ENCODE assay signal across 20 cellular contexts in the genomic region with DNA sequence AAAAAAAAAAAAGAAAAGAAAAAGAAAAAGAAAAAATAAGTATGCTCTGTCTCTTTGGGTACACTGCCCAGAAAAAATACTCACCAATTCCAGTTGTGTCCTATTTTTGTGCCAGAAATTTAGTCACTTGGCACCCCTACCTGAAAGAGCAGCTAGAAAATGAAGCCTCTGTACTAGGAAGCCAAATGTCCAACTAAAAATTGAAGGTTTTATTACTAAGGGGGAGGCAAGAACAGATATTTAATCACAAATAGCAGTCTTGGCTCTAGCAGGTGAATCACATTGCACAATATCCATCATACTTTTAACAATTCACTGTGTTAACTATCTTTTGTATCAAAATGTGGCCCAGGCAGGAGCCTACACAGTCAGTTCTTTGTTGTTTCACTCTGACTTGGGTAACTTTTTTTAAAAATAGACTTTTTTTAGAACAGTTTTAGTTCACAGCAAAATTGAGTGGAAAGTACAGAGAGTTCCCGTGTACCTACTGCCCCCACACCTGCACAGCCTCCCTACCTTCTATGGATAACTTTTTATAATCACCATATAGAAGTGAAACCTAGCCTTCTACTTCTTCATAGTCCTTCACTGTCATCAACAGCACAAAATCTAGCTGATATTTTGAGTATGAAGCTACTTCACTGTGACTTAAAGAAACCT.
DNase-seq lines count a peak whose midpoint lies in the region; ATAC-seq, FAIRE-seq and TF ChIP-seq lines count a peak whose summit lies in the region.
"Had no signal": no experiment of that assay in that cellular context is flagged by ENCODE, and none has a peak within 500 bp of the region (broad histone marks: within the 10 kb centered on the region; RNA-seq: fewer than 3 reads in every experiment).

No MANE protein-coding gene starts in this region.

- CTCF ChIA-PET in MCF 10A (lab: Yijun Ruan, JAX) (interaction anchor here (0.6 kb wide), 2 partner anchors 11 to 40 kb away, joined by 3 to 4 read pairs; no protein-coding TSS in a partner anchor), GM12878 (lab: Yijun Ruan, JAX) (interaction anchor here (0.6 to 2.1 kb wide), 3 partner anchors 40 to 308 kb away, joined by 3 to 5 read pairs (median 4); no protein-coding TSS in a partner anchor)

- no peak overlapping the region for H3K27ac Mint-ChIP-seq in MCF 10A (ENCODE audit: low read depth, unreplicated experiment)
- peak overlapping the region; percentile 93 for H3K27ac Mint-ChIP-seq in stimulated activated naive B cell treated with anti-CD40 and anti-IgM and Interleukin-4, amounts not matched to agents 10 μg/mL and 1 μg/mL and 100 μg/mL, for 72 hours
- H3K27ac Mint-ChIP-seq: activated naive CD8-positive, alpha-beta T cell treated with anti-CD3 and anti-CD28 coated beads, Interleukin-2, amount 50 U/mL, for 24 hours; CD8-positive, alpha-beta memory T cell; WTC11 had no signal

- POLR2A ChIA-PET in MCF 10A (lab: Yijun Ruan, JAX), result interaction anchor here (0.7 kb wide), 1 partner anchor 166 kb away, joined by 3 read pairs; no protein-coding TSS in a partner anchor
- POLR2A ChIA-PET in GM12878 (lab: Charles Lee), result interaction anchor here (0.6 to 1.2 kb wide), 5 partner anchors 33 to 333 kb away, joined by 3 to 5 read pairs (median 4); no protein-coding TSS in a partner anchor

- TF ChIP-seq RAD21 in GM12878 (IDR thresholded peaks at IDR 0.05; ENCODE audit: insufficient read depth, low read depth, low read length), result no peak

- H3K36me3 ChIP-seq in breast epithelium, result no peaks in the 10 kb centered on the region
- H3K36me3 ChIP-seq in GM12878 (ENCODE audit: control insufficient read depth in 2 of 2, insufficient read depth in 2 of 2, low read length in 1 of 2), result no peaks in the 10 kb centered on the region
- no peaks in the 10 kb centered on the region for H3K36me3 ChIP-seq in effector memory CD4-positive, alpha-beta T cell (ENCODE audit: control insufficient read depth, insufficient read depth, low read length)
- H3K36me3 ChIP-seq: lower lobe of right lung, right atrium auricular region, transverse colon had no signal

- H3K79me2 ChIP-seq in GM12878 (ENCODE audit: control insufficient read depth, insufficient read depth, low read length), result no peaks in the 10 kb centered on the region

- BruUV-seq in MCF 10A (replicated peaks; lab: Mats Ljungman, UMichigan) (no TSS peak), GM12878 (replicated peaks; lab: Mats Ljungman, UMichigan) (no TSS peak)

- H3K9me3 Mint-ChIP-seq in MCF 10A (ENCODE audit: unreplicated experiment), result peaks cover 7% of the 10 kb centered on the region
- H3K9me3 Mint-ChIP-seq in stimulated activated naive B cell treated with anti-CD40 and anti-IgM and Interleukin-4, amounts not matched to agents 10 μg/mL and 1 μg/mL and 100 μg/mL, for 72 hours, result peaks cover 21 to 28% of the 10 kb centered on the region in 2 donors
- H3K9me3 Mint-ChIP-seq: central memory CD8-positive, alpha-beta T cell had no signal

- H3K9ac ChIP-seq in GM12878 (ENCODE audit: control insufficient read depth, insufficient read depth, low read length), result 0 out of 2 replicates have a peak overlapping the region, but pooled peaks have one; percentile 7

- WGBS in GM12878 (ENCODE audit: insufficient coverage, insufficient replicate concordance, low lambda C conversion rate, missing lambda C conversion rate), result 0% methylated on average over 1 of the region's 1 CpG

- H3K4me1 Mint-ChIP-seq in MCF 10A (ENCODE audit: insufficient read depth, unreplicated experiment), result peaks cover 8% of the 10 kb centered on the region
- peaks cover 36 to 61% of the 10 kb centered on the region in 2 donors for H3K4me1 Mint-ChIP-seq in stimulated activated naive B cell treated with anti-CD40 and anti-IgM and Interleukin-4, amounts not matched to agents 10 μg/mL and 1 μg/mL and 100 μg/mL, for 72 hours

- no peaks in the 10 kb centered on the region for H3K9me3 ChIP-seq in breast epithelium
- H3K9me3 ChIP-seq in GM12878 (replicated peaks; ENCODE audit: control insufficient read depth, insufficient read depth, low read length), result peaks cover 43% of the 10 kb centered on the region
- no peaks in the 10 kb centered on the region for H3K9me3 ChIP-seq in effector memory CD4-positive, alpha-beta T cell (ENCODE audit: control insufficient read depth, low read length)
- H3K9me3 ChIP-seq: lower lobe of right lung, right atrium auricular region, transverse colon had no signal

- no peak for TF ChIP-seq CTCF in breast epithelium (IDR thresholded peaks at IDR 0.05)
- no peak for TF ChIP-seq CTCF in MCF 10A (IDR thresholded peaks at IDR 0.05; ENCODE audit: unreplicated experiment)
- TF ChIP-seq CTCF in GM12878 (IDR thresholded peaks at IDR 0.05 in 2 of 3, conservative IDR thresholded peaks at IDR 0.05 in 1 of 3; ENCODE audit: control insufficient read depth in 2 of 3, extremely low read depth in 1 of 3, insufficient read depth in 1 of 3, low read depth in 3 of 3, low read length in 3 of 3), result no peak

- FAIRE-seq in GM12878 (lab: Jason Lieb, UNC), result no peak
- FAIRE-seq: H54 had no signal

- SMC1A ChIA-PET in GM12878 (lab: Charles Lee; ENCODE audit: uncharacterized antibody, unreplicated experiment), result interaction anchor here (0.6 to 2.0 kb wide), 7 partner anchors 11 to 1283 kb away, joined by 3 to 8 read pairs (median 3); partner anchors contain the start of gene ATF7IP

- RAD21 ChIA-PET in GM12878 (lab: Charles Lee; ENCODE audit: unreplicated experiment), result interaction anchor here (0.6 to 2.1 kb wide), 7 partner anchors 34 to 107 kb away, joined by 3 to 11 read pairs (median 5); partner anchors contain the start of gene ATF7IP

- TF ChIP-seq POLR2A in breast epithelium (IDR thresholded peaks at IDR 0.05) (no peak), GM12878 (IDR thresholded peaks at IDR 0.05; ENCODE audit: low read depth, low read length) (no peak)

- H3K4me2 ChIP-seq in GM12878 (ENCODE audit: control insufficient read depth, insufficient read depth), result peak overlapping the region; percentile 56

- no peaks in the 10 kb centered on the region for H3K27me3 Mint-ChIP-seq in MCF 10A (ENCODE audit: insufficient read depth, unreplicated experiment)
- H3K27me3 Mint-ChIP-seq in stimulated activated naive B cell treated with anti-CD40 and anti-IgM and Interleukin-4, amounts not matched to agents 10 μg/mL and 1 μg/mL and 100 μg/mL, for 72 hours, result no peaks in the 10 kb centered on the region
- H3K27me3 Mint-ChIP-seq: activated naive CD8-positive, alpha-beta T cell treated with anti-CD3 and anti-CD28 coated beads, Interleukin-2, amount 50 U/mL, for 24 hours; CD8-positive, alpha-beta memory T cell; central memory CD8-positive, alpha-beta T cell had no signal

- in situ Hi-C loops in GM12878 (cut with MboI), result no loop called here

- intact Hi-C loops in breast epithelium (cut with DNase I; ENCODE audit: low total_unique reads) (no loop called here), MCF 10A (cut with micrococcal nuclease) (no loop called here), GM12878 (cut with micrococcal nuclease; ENCODE audit: unreplicated experiment) (no loop called here)

- TF ChIP-seq EP300 in GM12878 (IDR thresholded peaks at IDR 0.05; ENCODE audit: borderline replicate concordance in 1 of 2, control insufficient read depth in 1 of 2, low read depth in 2 of 2, low read length in 2 of 2), result no peak

- no peaks in the 10 kb centered on the region for H3K4me1 ChIP-seq in breast epithelium
- peaks cover 27% of the 10 kb centered on the region for H3K4me1 ChIP-seq in GM12878 (ENCODE audit: control insufficient read depth, insufficient read depth, low read length)
- H3K4me1 ChIP-seq in effector memory CD4-positive, alpha-beta T cell (ENCODE audit: control insufficient read depth, insufficient read depth, low read length, poor library complexity, severe bottlenecking), result no peaks in the 10 kb centered on the region
- H3K4me1 ChIP-seq: right atrium auricular region had no signal

- peak overlapping the region; percentile 49 for H2AFZ ChIP-seq in GM12878 (ENCODE audit: control insufficient read depth, low read depth, low read length)

- no peaks in the 10 kb centered on the region for H4K20me1 ChIP-seq in GM12878 (ENCODE audit: control insufficient read depth, insufficient read depth)

- H3K27me3 ChIP-seq in breast epithelium (no peaks in the 10 kb centered on the region), GM12878 (replicated peaks in 1 of 2; ENCODE audit: control insufficient read depth in 2 of 2, insufficient read depth in 2 of 2, low read length in 1 of 2) (no peaks in the 10 kb centered on the region)
- H3K27me3 ChIP-seq in effector memory CD4-positive, alpha-beta T cell (replicated peaks; ENCODE audit: control insufficient read depth, insufficient read depth, low read length, poor library complexity, severe bottlenecking), result no peaks in the 10 kb centered on the region
- H3K27me3 ChIP-seq: foreskin keratinocyte, right atrium auricular region, transverse colon had no signal

- DNase-seq in breast epithelium (ENCODE audit: low spot score in 2 of 2), result peak in 1 of 2 donors; percentile 56
- DNase-seq in MCF 10A (ENCODE audit: unreplicated experiment), result no peak
- DNase-seq in GM12878 (ENCODE audit: low read depth, low spot score), result no peak
- DNase-seq in stimulated activated naive B cell treated with anti-CD40 and anti-IgM and Interleukin-4, amounts not matched to agents 10 μg/mL and 1 μg/mL and 100 μg/mL, for 72 hours, result peak; percentile 48
- DNase-seq in activated effector memory CD4-positive, alpha-beta T cell treated with Interleukin-2 at 50 U/mL for 16 hours, result no peak
- no peak for DNase-seq in effector memory CD4-positive, alpha-beta T cell
- DNase-seq: activated naive CD8-positive, alpha-beta T cell treated with anti-CD3 and anti-CD28 coated beads, Interleukin-2, amount 50 U/mL, for 24 hours; CD8-positive, alpha-beta memory T cell; foreskin keratinocyte; lower lobe of right lung; NCI-H187 treated with DMSO at 0.1 percent for 48 hours; NCI-H526; RPMI8226; transverse colon had no signal

- ATAC-seq in HG03103 (IDR thresholded peaks at IDR 0.05; ENCODE audit: low read depth, unreplicated experiment), result peak; percentile 50
- peak; percentile 62 for ATAC-seq in GM12878
- ATAC-seq in stimulated activated naive B cell treated with anti-CD40 and anti-IgM and Interleukin-4, amounts not matched to agents 10 μg/mL and 1 μg/mL and 100 μg/mL, for 72 hours (replicated peaks), result peak; percentile 87 to 92
- ATAC-seq in HG03097 (IDR thresholded peaks at IDR 0.05; ENCODE audit: low FRiP score, unreplicated experiment), result no peak
- ATAC-seq: activated naive CD8-positive, alpha-beta T cell treated with anti-CD3 and anti-CD28 coated beads, Interleukin-2, amount 50 U/mL, for 24 hours; foreskin keratinocyte; lower lobe of right lung; WTC11 had no signal

- no peak overlapping the region for H3K4me3 Mint-ChIP-seq in MCF 10A (ENCODE audit: unreplicated experiment)
- H3K4me3 Mint-ChIP-seq in stimulated activated naive B cell treated with anti-CD40 and anti-IgM and Interleukin-4, amounts not matched to agents 10 μg/mL and 1 μg/mL and 100 μg/mL, for 72 hours, result peak overlapping the region; percentile 44 to 56
- H3K4me3 Mint-ChIP-seq: activated naive CD8-positive, alpha-beta T cell treated with anti-CD3 and anti-CD28 coated beads, Interleukin-2, amount 50 U/mL, for 24 hours; CD8-positive, alpha-beta memory T cell; central memory CD8-positive, alpha-beta T cell; WTC11 had no signal

- no peaks in the 10 kb centered on the region for H3K36me3 Mint-ChIP-seq in MCF 10A (ENCODE audit: insufficient read depth, unreplicated experiment)
- H3K36me3 Mint-ChIP-seq in stimulated activated naive B cell treated with anti-CD40 and anti-IgM and Interleukin-4, amounts not matched to agents 10 μg/mL and 1 μg/mL and 100 μg/mL, for 72 hours, result peaks cover 40 to 71% of the 10 kb centered on the region in 2 donors

- peak overlapping the region; percentile 65 to 81 for H3K27ac ChIP-seq in breast epithelium
- peak overlapping the region; percentile 85 for H3K27ac ChIP-seq in GM12878 (ENCODE audit: control insufficient read depth, insufficient read depth)
- no peak overlapping the region for H3K27ac ChIP-seq in effector memory CD4-positive, alpha-beta T cell (ENCODE audit: insufficient read depth, low read length, poor library complexity, severe bottlenecking)
- H3K27ac ChIP-seq: foreskin keratinocyte, lower lobe of right lung, right atrium auricular region, transverse colon had no signal

- H3K4me3 ChIP-seq in breast epithelium, result no peak overlapping the region
- H3K4me3 ChIP-seq in GM12878, result no peak overlapping the region
- H3K4me3 ChIP-seq in effector memory CD4-positive, alpha-beta T cell (ENCODE audit: insufficient read depth, low read depth, low read length, poor library complexity, severe bottlenecking), result no peak overlapping the region
- H3K4me3 ChIP-seq: lower lobe of right lung, right atrium auricular region, transverse colon had no signal
